Comparison of ENCODE assay signal across 1 cellular context in the genomic region with DNA sequence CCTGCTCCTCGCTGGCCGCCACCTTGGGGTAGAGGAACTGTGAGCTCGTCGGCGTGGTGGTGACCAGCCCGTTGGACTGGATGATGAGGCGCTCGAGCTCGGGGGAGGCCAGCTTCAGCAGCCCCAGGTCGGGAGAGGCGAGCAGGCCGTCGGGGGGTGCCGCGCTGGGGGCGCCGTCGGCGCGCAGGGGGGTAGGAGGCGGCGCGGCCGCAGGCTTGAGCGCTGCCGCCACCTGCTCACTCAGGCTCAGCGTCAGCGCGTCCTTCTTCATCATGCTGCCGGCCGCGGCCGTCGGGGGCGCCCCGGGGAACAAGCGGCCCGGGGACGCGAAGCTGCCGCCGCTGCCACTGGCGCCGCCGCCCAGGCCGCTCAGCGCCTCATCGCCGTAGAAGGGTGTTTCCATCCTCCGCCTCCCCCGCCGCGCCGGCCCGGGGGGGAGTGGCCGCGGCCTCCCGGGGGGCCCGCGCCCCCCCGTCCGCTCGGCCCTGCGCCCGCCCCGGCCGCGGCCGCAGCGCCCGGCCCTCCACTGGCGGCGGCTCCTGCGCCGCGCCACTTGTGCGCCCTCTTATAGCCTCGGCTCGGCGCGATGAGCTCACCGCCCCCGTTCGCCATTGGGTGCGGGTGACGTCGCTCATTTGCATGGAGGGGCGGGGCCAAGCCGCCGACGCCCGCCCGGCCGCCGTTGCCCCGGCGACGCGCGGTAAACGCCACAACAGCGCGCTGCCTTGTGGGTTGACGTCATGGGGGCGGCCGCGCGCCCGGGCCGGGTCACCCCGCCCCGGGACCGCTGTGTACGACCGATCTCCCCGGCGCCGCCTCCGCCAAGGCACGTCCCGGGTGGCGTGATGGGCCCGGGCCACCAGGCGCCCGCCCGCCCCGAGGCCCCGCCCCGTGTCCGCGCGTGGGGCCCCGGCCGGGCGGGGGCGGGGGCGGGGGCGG.
TF ChIP-seq lines count a peak whose summit lies in the region.

A gene (minus strand): TSS at position 541 of the 939 bp plus-strand sequence. CDS start 138 bp downstream, at position 403.

TF ChIP-seq in HepG2, 621 proteins besides CTCF, POLR2A, EP300 and RAD21 (continued from another document and continues in another):
- TF ChIP-seq, protein P1, sequence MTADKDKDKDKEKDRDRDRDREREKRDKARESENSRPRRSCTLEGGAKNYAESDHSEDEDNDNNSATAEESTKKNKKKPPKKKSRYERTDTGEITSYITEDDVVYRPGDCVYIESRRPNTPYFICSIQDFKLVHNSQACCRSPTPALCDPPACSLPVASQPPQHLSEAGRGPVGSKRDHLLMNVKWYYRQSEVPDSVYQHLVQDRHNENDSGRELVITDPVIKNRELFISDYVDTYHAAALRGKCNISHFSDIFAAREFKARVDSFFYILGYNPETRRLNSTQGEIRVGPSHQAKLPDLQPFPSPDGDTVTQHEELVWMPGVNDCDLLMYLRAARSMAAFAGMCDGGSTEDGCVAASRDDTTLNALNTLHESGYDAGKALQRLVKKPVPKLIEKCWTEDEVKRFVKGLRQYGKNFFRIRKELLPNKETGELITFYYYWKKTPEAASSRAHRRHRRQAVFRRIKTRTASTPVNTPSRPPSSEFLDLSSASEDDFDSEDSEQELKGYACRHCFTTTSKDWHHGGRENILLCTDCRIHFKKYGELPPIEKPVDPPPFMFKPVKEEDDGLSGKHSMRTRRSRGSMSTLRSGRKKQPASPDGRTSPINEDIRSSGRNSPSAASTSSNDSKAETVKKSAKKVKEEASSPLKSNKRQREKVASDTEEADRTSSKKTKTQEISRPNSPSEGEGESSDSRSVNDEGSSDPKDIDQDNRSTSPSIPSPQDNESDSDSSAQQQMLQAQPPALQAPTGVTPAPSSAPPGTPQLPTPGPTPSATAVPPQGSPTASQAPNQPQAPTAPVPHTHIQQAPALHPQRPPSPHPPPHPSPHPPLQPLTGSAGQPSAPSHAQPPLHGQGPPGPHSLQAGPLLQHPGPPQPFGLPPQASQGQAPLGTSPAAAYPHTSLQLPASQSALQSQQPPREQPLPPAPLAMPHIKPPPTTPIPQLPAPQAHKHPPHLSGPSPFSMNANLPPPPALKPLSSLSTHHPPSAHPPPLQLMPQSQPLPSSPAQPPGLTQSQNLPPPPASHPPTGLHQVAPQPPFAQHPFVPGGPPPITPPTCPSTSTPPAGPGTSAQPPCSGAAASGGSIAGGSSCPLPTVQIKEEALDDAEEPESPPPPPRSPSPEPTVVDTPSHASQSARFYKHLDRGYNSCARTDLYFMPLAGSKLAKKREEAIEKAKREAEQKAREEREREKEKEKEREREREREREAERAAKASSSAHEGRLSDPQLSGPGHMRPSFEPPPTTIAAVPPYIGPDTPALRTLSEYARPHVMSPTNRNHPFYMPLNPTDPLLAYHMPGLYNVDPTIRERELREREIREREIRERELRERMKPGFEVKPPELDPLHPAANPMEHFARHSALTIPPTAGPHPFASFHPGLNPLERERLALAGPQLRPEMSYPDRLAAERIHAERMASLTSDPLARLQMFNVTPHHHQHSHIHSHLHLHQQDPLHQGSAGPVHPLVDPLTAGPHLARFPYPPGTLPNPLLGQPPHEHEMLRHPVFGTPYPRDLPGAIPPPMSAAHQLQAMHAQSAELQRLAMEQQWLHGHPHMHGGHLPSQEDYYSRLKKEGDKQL (CRISPR knock-in tag; IDR thresholded peaks at IDR 0.05; ENCODE audit: low read depth), result 0 out of 2 replicates have a peak, but pooled peaks have one; percentile 12
- no peak for TF ChIP-seq TOE1 (CRISPR knock-in tag; IDR thresholded peaks at IDR 0.05)
- peak; percentile 83; the same call in 1 of the 2 replicates for TF ChIP-seq U2AF2 (IDR thresholded peaks at IDR 0.05; ENCODE audit: low read depth, low read length)
- TF ChIP-seq CENPX (CRISPR knock-in tag; IDR thresholded peaks at IDR 0.05), result no peak
- no peak for TF ChIP-seq ZNF10 (CRISPR knock-in tag; IDR thresholded peaks at IDR 0.05; ENCODE audit: borderline replicate concordance, low read depth)
- no peak for TF ChIP-seq TOPORS (CRISPR knock-in tag; IDR thresholded peaks at IDR 0.05)
- TF ChIP-seq ETV5 (CRISPR knock-in tag; IDR thresholded peaks at IDR 0.05; ENCODE audit: borderline replicate concordance), result no peak
- TF ChIP-seq SPEN (CRISPR knock-in tag; IDR thresholded peaks at IDR 0.05; ENCODE audit: low read depth), result peak; percentile 78
- TF ChIP-seq KAT7 (CRISPR knock-in tag; IDR thresholded peaks at IDR 0.05; ENCODE audit: borderline replicate concordance), result no peak
- peak; percentile 66 for TF ChIP-seq GABPB1 (CRISPR knock-in tag; IDR thresholded peaks at IDR 0.05)
- peak; percentile 72; the same call in 1 of the 2 replicates for TF ChIP-seq SIN3A (IDR thresholded peaks at IDR 0.05; ENCODE audit: borderline replicate concordance, low read depth, low read length)
- no peak for TF ChIP-seq ELF3 (CRISPR knock-in tag; IDR thresholded peaks at IDR 0.05)
- TF ChIP-seq ZNF263 (CRISPR knock-in tag; IDR thresholded peaks at IDR 0.05), result no peak
- TF ChIP-seq, protein P2, sequence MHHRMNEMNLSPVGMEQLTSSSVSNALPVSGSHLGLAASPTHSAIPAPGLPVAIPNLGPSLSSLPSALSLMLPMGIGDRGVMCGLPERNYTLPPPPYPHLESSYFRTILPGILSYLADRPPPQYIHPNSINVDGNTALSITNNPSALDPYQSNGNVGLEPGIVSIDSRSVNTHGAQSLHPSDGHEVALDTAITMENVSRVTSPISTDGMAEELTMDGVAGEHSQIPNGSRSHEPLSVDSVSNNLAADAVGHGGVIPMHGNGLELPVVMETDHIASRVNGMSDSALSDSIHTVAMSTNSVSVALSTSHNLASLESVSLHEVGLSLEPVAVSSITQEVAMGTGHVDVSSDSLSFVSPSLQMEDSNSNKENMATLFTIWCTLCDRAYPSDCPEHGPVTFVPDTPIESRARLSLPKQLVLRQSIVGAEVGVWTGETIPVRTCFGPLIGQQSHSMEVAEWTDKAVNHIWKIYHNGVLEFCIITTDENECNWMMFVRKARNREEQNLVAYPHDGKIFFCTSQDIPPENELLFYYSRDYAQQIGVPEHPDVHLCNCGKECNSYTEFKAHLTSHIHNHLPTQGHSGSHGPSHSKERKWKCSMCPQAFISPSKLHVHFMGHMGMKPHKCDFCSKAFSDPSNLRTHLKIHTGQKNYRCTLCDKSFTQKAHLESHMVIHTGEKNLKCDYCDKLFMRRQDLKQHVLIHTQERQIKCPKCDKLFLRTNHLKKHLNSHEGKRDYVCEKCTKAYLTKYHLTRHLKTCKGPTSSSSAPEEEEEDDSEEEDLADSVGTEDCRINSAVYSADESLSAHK (CRISPR knock-in tag; IDR thresholded peaks at IDR 0.05; ENCODE audit: borderline replicate concordance), result no peak
- TF ChIP-seq, protein P3, sequence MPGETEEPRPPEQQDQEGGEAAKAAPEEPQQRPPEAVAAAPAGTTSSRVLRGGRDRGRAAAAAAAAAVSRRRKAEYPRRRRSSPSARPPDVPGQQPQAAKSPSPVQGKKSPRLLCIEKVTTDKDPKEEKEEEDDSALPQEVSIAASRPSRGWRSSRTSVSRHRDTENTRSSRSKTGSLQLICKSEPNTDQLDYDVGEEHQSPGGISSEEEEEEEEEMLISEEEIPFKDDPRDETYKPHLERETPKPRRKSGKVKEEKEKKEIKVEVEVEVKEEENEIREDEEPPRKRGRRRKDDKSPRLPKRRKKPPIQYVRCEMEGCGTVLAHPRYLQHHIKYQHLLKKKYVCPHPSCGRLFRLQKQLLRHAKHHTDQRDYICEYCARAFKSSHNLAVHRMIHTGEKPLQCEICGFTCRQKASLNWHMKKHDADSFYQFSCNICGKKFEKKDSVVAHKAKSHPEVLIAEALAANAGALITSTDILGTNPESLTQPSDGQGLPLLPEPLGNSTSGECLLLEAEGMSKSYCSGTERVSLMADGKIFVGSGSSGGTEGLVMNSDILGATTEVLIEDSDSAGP (CRISPR knock-in tag; IDR thresholded peaks at IDR 0.05; ENCODE audit: borderline replicate concordance), result no peak
- no peak for TF ChIP-seq ZNF326 (CRISPR knock-in tag; IDR thresholded peaks at IDR 0.05; ENCODE audit: borderline replicate concordance)
- TF ChIP-seq, protein P4, sequence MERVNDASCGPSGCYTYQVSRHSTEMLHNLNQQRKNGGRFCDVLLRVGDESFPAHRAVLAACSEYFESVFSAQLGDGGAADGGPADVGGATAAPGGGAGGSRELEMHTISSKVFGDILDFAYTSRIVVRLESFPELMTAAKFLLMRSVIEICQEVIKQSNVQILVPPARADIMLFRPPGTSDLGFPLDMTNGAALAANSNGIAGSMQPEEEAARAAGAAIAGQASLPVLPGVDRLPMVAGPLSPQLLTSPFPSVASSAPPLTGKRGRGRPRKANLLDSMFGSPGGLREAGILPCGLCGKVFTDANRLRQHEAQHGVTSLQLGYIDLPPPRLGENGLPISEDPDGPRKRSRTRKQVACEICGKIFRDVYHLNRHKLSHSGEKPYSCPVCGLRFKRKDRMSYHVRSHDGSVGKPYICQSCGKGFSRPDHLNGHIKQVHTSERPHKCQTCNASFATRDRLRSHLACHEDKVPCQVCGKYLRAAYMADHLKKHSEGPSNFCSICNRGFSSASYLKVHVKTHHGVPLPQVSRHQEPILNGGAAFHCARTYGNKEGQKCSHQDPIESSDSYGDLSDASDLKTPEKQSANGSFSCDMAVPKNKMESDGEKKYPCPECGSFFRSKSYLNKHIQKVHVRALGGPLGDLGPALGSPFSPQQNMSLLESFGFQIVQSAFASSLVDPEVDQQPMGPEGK (CRISPR knock-in tag; IDR thresholded peaks at IDR 0.05), result peak; percentile 89
- no peak for TF ChIP-seq ZNF629 (CRISPR knock-in tag; conservative IDR thresholded peaks at IDR 0.05)
- TF ChIP-seq SETDB1 (CRISPR knock-in tag; IDR thresholded peaks at IDR 0.05; ENCODE audit: borderline replicate concordance), result no peak
- peak; percentile 83 for TF ChIP-seq ZMYM4 (CRISPR knock-in tag; IDR thresholded peaks at IDR 0.05)
- TF ChIP-seq TCF12 (IDR thresholded peaks at IDR 0.05), result no peak
- TF ChIP-seq TCF12 (CRISPR knock-in tag; IDR thresholded peaks at IDR 0.05), result 0 out of 2 replicates have a peak, but pooled peaks have one; percentile 12
- TF ChIP-seq FOXK2 (IDR thresholded peaks at IDR 0.05), result no peak
- TF ChIP-seq HOXD1 (CRISPR knock-in tag; IDR thresholded peaks at IDR 0.05), result 0 out of 2 replicates have a peak, but pooled peaks have one; percentile 54
- TF ChIP-seq ERF (CRISPR knock-in tag; IDR thresholded peaks at IDR 0.05), result peak; percentile 60; the same call in 1 of the 2 replicates
- no peak for TF ChIP-seq ZNF772 (CRISPR knock-in tag; IDR thresholded peaks at IDR 0.05)
- TF ChIP-seq ZNF367 (CRISPR knock-in tag; IDR thresholded peaks at IDR 0.05; ENCODE audit: borderline replicate concordance), result no peak; the same call in 1 of the 2 replicates
- TF ChIP-seq JDP2 (CRISPR knock-in tag; IDR thresholded peaks at IDR 0.05; ENCODE audit: borderline replicate concordance), result no peak
- no peak for TF ChIP-seq MAF1 (CRISPR knock-in tag; IDR thresholded peaks at IDR 0.05; ENCODE audit: borderline replicate concordance)
- TF ChIP-seq, protein P5, sequence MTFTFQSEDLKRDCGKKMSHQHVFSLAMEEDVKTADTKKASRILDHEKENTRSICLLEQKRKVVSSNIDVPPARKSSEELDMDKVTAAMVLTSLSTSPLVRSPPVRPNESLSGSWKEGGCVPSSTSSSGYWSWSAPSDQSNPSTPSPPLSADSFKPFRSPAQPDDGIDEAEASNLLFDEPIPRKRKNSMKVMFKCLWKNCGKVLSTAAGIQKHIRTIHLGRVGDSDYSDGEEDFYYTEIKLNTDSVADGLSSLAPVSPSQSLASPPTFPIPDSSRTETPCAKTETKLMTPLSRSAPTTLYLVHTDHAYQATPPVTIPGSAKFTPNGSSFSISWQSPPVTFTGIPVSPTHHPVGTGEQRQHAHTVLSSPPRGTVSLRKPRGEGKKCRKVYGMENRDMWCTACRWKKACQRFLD (CRISPR knock-in tag; IDR thresholded peaks at IDR 0.05; ENCODE audit: borderline replicate concordance), result 0 out of 2 replicates have a peak, but pooled peaks have one; percentile 53
- TF ChIP-seq RBFOX2 (IDR thresholded peaks at IDR 0.05; ENCODE audit: low read depth, low read length), result peak; percentile 96
- no peak for TF ChIP-seq GZF1 (CRISPR knock-in tag; IDR thresholded peaks at IDR 0.05)
- no peak for TF ChIP-seq ZFP36L1 (CRISPR knock-in tag; IDR thresholded peaks at IDR 0.05)
- no peak for TF ChIP-seq ZSCAN12 (CRISPR knock-in tag; IDR thresholded peaks at IDR 0.05)
- TF ChIP-seq ZIK1 (CRISPR knock-in tag; IDR thresholded peaks at IDR 0.05; ENCODE audit: borderline replicate concordance, low read depth), result peak; percentile 39; the same call in 1 of the 2 replicates
- no peak for TF ChIP-seq ZNF569 (CRISPR knock-in tag; IDR thresholded peaks at IDR 0.05; ENCODE audit: borderline replicate concordance)
- TF ChIP-seq SRSF4 (IDR thresholded peaks at IDR 0.05; ENCODE audit: low read depth, low read length, poor library complexity, severe bottlenecking), result no peak
- TF ChIP-seq RBM22 (optimal IDR thresholded peaks at IDR 0.05; ENCODE audit: low read length), result no peak
- TF ChIP-seq ISX (CRISPR knock-in tag; conservative IDR thresholded peaks at IDR 0.05), result no peak
- TF ChIP-seq, protein P6, sequence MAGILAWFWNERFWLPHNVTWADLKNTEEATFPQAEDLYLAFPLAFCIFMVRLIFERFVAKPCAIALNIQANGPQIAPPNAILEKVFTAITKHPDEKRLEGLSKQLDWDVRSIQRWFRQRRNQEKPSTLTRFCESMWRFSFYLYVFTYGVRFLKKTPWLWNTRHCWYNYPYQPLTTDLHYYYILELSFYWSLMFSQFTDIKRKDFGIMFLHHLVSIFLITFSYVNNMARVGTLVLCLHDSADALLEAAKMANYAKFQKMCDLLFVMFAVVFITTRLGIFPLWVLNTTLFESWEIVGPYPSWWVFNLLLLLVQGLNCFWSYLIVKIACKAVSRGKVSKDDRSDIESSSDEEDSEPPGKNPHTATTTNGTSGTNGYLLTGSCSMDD (CRISPR knock-in tag; IDR thresholded peaks at IDR 0.05), result no peak
- peak; percentile 94 for TF ChIP-seq ZC3H13 (CRISPR knock-in tag; IDR thresholded peaks at IDR 0.05)
- no peak for TF ChIP-seq ZNF816 (CRISPR knock-in tag; IDR thresholded peaks at IDR 0.05; ENCODE audit: borderline replicate concordance)
- TF ChIP-seq NFE2 (CRISPR knock-in tag; IDR thresholded peaks at IDR 0.05), result no peak
- no peak for TF ChIP-seq MAFF (IDR thresholded peaks at IDR 0.05; ENCODE audit: low read depth, low read length)
- TF ChIP-seq, protein P7, sequence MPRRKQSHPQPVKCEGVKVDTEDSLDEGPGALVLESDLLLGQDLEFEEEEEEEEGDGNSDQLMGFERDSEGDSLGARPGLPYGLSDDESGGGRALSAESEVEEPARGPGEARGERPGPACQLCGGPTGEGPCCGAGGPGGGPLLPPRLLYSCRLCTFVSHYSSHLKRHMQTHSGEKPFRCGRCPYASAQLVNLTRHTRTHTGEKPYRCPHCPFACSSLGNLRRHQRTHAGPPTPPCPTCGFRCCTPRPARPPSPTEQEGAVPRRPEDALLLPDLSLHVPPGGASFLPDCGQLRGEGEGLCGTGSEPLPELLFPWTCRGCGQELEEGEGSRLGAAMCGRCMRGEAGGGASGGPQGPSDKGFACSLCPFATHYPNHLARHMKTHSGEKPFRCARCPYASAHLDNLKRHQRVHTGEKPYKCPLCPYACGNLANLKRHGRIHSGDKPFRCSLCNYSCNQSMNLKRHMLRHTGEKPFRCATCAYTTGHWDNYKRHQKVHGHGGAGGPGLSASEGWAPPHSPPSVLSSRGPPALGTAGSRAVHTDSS (CRISPR knock-in tag; conservative IDR thresholded peaks at IDR 0.05), result no peak
- TF ChIP-seq ZNF713 (CRISPR knock-in tag; IDR thresholded peaks at IDR 0.05), result no peak; the same call in 1 of the 2 replicates
- no peak for TF ChIP-seq ZFAT (CRISPR knock-in tag; conservative IDR thresholded peaks at IDR 0.05)
- TF ChIP-seq HCFC1 (IDR thresholded peaks at IDR 0.05; ENCODE audit: low read depth, low read length), result no peak
- TF ChIP-seq TCF7L2 (IDR thresholded peaks at IDR 0.05; ENCODE audit: low read depth, low read length), result no peak
- TF ChIP-seq STAT5B (CRISPR knock-in tag; IDR thresholded peaks at IDR 0.05), result no peak
